In the genomic region with DNA sequence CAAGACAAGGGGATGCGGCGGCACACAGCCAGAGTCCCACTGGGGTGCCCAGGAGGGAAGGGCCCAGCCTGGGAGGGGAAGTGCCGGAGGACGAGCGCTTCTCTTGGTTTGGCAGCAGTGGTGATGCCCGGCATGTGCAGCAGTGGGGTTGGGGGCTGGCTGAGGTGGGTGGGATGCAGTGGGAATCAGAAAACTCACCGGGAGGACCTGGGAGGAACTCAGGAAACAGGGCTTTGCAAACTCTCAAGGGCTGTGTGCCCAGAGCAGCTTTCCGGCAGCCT, we compare ENCODE assay signal across 22 cellular contexts. TPM values are rescaled to one million over a fixed set of nuclear protein-coding genes. Genes with fewer than 3 reads are reported as not detected.
DNase-seq lines count a peak whose midpoint lies in the region; ATAC-seq and TF ChIP-seq lines count a peak whose summit lies in the region.
"Had no signal": no experiment of that assay in that cellular context is flagged by ENCODE, and none has a peak within 500 bp of the region (broad histone marks: within the 10 kb centered on the region; RNA-seq: fewer than 3 reads in every experiment).

No MANE protein-coding gene starts in this region.

- H3K9me3 Mint-ChIP-seq in activated naive CD4-positive, alpha-beta T cell treated with anti-CD3 and anti-CD28 coated beads, Interleukin-2, amount 50 U/mL, for 24 hours: no peaks in the 10 kb centered on the region
- no peaks in the 10 kb centered on the region for H3K9me3 Mint-ChIP-seq in activated B cell treated with CpG ODN at 0.5 μM for 24 hours
- no peaks in the 10 kb centered on the region for H3K9me3 Mint-ChIP-seq in effector memory CD8-positive, alpha-beta T cell

- H3K4me3 ChIP-seq in upper lobe of right lung: no peak overlapping the region
- H3K4me3 ChIP-seq: thoracic aorta had no signal

- intact Hi-C loops in activated B cell treated with CpG ODN at 0.5 μM for 24 hours (cut with micrococcal nuclease) (no loop called here), upper lobe of right lung (cut with DNase I) (no loop called here)

- H3K27ac Mint-ChIP-seq in activated naive CD4-positive, alpha-beta T cell treated with anti-CD3 and anti-CD28 coated beads, Interleukin-2, amount 50 U/mL, for 24 hours: peak overlapping the region; percentile 88
- peak overlapping the region; percentile 9 for H3K27ac Mint-ChIP-seq in activated B cell treated with CpG ODN at 0.5 μM for 24 hours
- peak overlapping the region; percentile 93 to 95 for H3K27ac Mint-ChIP-seq in effector memory CD8-positive, alpha-beta T cell

- TF ChIP-seq CTCF in activated B cell treated with CpG ODN at 0.5 μM for 24 hours (IDR thresholded peaks at IDR 0.05): no peak
- TF ChIP-seq CTCF in upper lobe of right lung (IDR thresholded peaks at IDR 0.05): no peak

- H3K36me3 ChIP-seq in upper lobe of right lung: peaks cover 7% of the 10 kb centered on the region
- H3K36me3 ChIP-seq: thoracic aorta had no signal

- ATAC-seq in activated B cell treated with CpG ODN at 0.5 μM for 24 hours (ENCODE audit: low read depth): no peak
- ATAC-seq in effector memory CD8-positive, alpha-beta T cell (replicated peaks): no peak
- ATAC-seq in upper lobe of right lung: no peak
- ATAC-seq: left lobe of liver, SK-N-SH treated with all-trans-retinoic acid at 6 μM for 48 hours had no signal

- H3K27me3 ChIP-seq in upper lobe of right lung: no peaks in the 10 kb centered on the region

- H3K4me1 Mint-ChIP-seq in activated naive CD4-positive, alpha-beta T cell treated with anti-CD3 and anti-CD28 coated beads, Interleukin-2, amount 50 U/mL, for 24 hours: peaks cover 36% of the 10 kb centered on the region
- peaks cover 63% of the 10 kb centered on the region for H3K4me1 Mint-ChIP-seq in activated B cell treated with CpG ODN at 0.5 μM for 24 hours
- H3K4me1 Mint-ChIP-seq in effector memory CD8-positive, alpha-beta T cell (ENCODE audit: low read depth in 2 of 2): peaks cover 38 to 45% of the 10 kb centered on the region in 2 donors

- no peak for DNase-seq in activated naive CD4-positive, alpha-beta T cell treated with Interleukin-2 at 50 U/mL for 16 hours
- DNase-seq in activated B cell treated with CpG ODN at 0.5 μM for 24 hours (no peak), upper lobe of right lung (peak; percentile 65), NCI-H1092 treated with DMSO at 0.1 percent for 48 hours (lab: John Stamatoyannopoulos, UW) (no peak), anterior cingulate cortex (lab: John Stamatoyannopoulos, UW) (no peak), activated gamma-delta T cell treated with Interleukin-2 at 50 U/mL for 16 hours (no peak)
- no peak for DNase-seq in effector memory CD8-positive, alpha-beta T cell
- DNase-seq: activated CD4-positive, alpha-beta T cell treated with anti-CD3 and anti-CD28 coated beads for 48 hours; cerebellar nuclear complex; effector memory CD4-positive, alpha-beta T cell; EL; glutamatergic neuron; Karpas-422; NCI-H1105; NCI-H2081 treated with DMSO at 0.1 percent for 48 hours; NCI-H524; RPMI8226 had no signal

- H3K27ac ChIP-seq in upper lobe of right lung: no peak overlapping the region
- H3K27ac ChIP-seq: thoracic aorta had no signal

- H3K36me3 Mint-ChIP-seq in activated naive CD4-positive, alpha-beta T cell treated with anti-CD3 and anti-CD28 coated beads, Interleukin-2, amount 50 U/mL, for 24 hours: peaks cover 18% of the 10 kb centered on the region
- H3K36me3 Mint-ChIP-seq in activated B cell treated with CpG ODN at 0.5 μM for 24 hours (ENCODE audit: low read depth): peaks cover 50% of the 10 kb centered on the region
- H3K36me3 Mint-ChIP-seq in effector memory CD8-positive, alpha-beta T cell (ENCODE audit: insufficient read depth): peaks cover 64% of the 10 kb centered on the region

- H3K4me3 Mint-ChIP-seq in activated naive CD4-positive, alpha-beta T cell treated with anti-CD3 and anti-CD28 coated beads, Interleukin-2, amount 50 U/mL, for 24 hours: peak overlapping the region; percentile 4
- no peak overlapping the region for H3K4me3 Mint-ChIP-seq in activated B cell treated with CpG ODN at 0.5 μM for 24 hours
- no peak overlapping the region for H3K4me3 Mint-ChIP-seq in effector memory CD8-positive, alpha-beta T cell

- H3K27me3 Mint-ChIP-seq in activated naive CD4-positive, alpha-beta T cell treated with anti-CD3 and anti-CD28 coated beads, Interleukin-2, amount 50 U/mL, for 24 hours: no peaks in the 10 kb centered on the region
- H3K27me3 Mint-ChIP-seq in activated B cell treated with CpG ODN at 0.5 μM for 24 hours: no peaks in the 10 kb centered on the region
- no peaks in the 10 kb centered on the region for H3K27me3 Mint-ChIP-seq in effector memory CD8-positive, alpha-beta T cell

- CTCF ChIA-PET in activated B cell treated with CpG ODN at 0.5 μM for 24 hours (lab: Charles Lee): no interaction called here

- POLR2A ChIA-PET in activated B cell treated with CpG ODN at 0.5 μM for 24 hours (lab: Charles Lee): interaction anchor here (1.4 to 9.3 kb wide), 2 partner anchors 18 to 108 kb away, joined by 3 to 191 read pairs; partner anchors contain the start of genes DNAJC4, NUDT22, PRDX5 and TRMT112

- no peaks in the 10 kb centered on the region for H3K9me3 ChIP-seq in upper lobe of right lung
- H3K9me3 ChIP-seq: Caco-2, thoracic aorta had no signal

- peaks cover 42% of the 10 kb centered on the region for H3K4me1 ChIP-seq in upper lobe of right lung
- H3K4me1 ChIP-seq: Caco-2 had no signal

RNA-seq across cellular contexts. Expression of gene FERMT3, which starts 3.0 kb away (rescaled TPM):
- total RNA-seq in activated B cell treated with CpG ODN at 0.5 μM for 24 hours (154 and 169 TPM in 2 replicates), upper lobe of right lung (73.1 TPM)

RNA-seq across cellular contexts. Expression of gene TRPT1, which starts 16.5 kb away (rescaled TPM):
- total RNA-seq in activated B cell treated with CpG ODN at 0.5 μM for 24 hours (50.6 and 51.3 TPM in 2 replicates), upper lobe of right lung (22.4 TPM)

RNA-seq across cellular contexts. Expression of gene NUDT22, which starts 16.6 kb away (rescaled TPM):
- 81.0 and 95.3 TPM in 2 replicates for total RNA-seq in activated B cell treated with CpG ODN at 0.5 μM for 24 hours
- total RNA-seq in upper lobe of right lung: 47.8 TPM

RNA-seq across cellular contexts. Expression of gene DNAJC4, which starts 20.8 kb away (rescaled TPM):
- total RNA-seq in activated B cell treated with CpG ODN at 0.5 μM for 24 hours (47.5 and 53.3 TPM in 2 replicates), upper lobe of right lung (36.4 TPM)

RNA-seq across cellular contexts. Expression of gene STIP1, which starts 23.5 kb away (rescaled TPM):
- total RNA-seq in activated B cell treated with CpG ODN at 0.5 μM for 24 hours: 155 and 159 TPM in 2 replicates
- 110 TPM for total RNA-seq in upper lobe of right lung

Comparison
In these comparisons a context has a peak if more than half of its experiments do, and no peak if none do; other contexts are left out.
1. H3K27ac Mint-ChIP-seq: peak in every context shown above with its lines; median percentile 94 in effector memory CD8-positive, alpha-beta T cell; 88 in activated naive CD4-positive, alpha-beta T cell treated with anti-CD3 and anti-CD28 coated beads, Interleukin-2, amount 50 U/mL, for 24 hours; 9 in activated B cell treated with CpG ODN at 0.5 μM for 24 hours.